8 cellular contexts compared by ENCODE assay signal in genomic region chr3:53072653-53073552, GRCh38. TPM values are rescaled to one million over a fixed set of nuclear protein-coding genes. Genes with fewer than 3 reads are reported as not detected.
DNase-seq lines count a peak whose midpoint lies in the region; ATAC-seq lines count a peak whose summit lies in the region.

No MANE protein-coding gene starts in this region.

- peak; percentile 81 for DNase-seq in Daoy (ENCODE audit: low read depth)
- DNase-seq in KG1 (lab: John Stamatoyannopoulos, UW): peak; percentile 28
- DNase-seq in SHP77 (lab: John Stamatoyannopoulos, UW): peak; percentile 76
- DNase-seq in activated gamma-delta T cell (lab: John Stamatoyannopoulos, UW): peak; percentile 64
- peak; percentile 83 for DNase-seq in germinal center (ENCODE audit: low spot score)
- DNase-seq in occipital lobe (lab: John Stamatoyannopoulos, UW): peak; percentile 69
- DNase-seq in superior temporal gyrus (ENCODE audit: extremely low spot score): peak; percentile 80

- ATAC-seq in GM21723 (IDR thresholded peaks at IDR 0.05; ENCODE audit: unreplicated experiment): peak; percentile 92

RNA-seq across cellular contexts. Expression of gene SFMBT1, which starts 27.0 kb away (rescaled TPM):
- total RNA-seq in Daoy (2014; rRNA removed; shearing (Covaris generic)): 11.7 and 18.3 TPM in 2 replicates
- 25.6 TPM for total RNA-seq in occipital lobe

RNA-seq across cellular contexts. Expression of gene RFT1, which starts 57.3 kb away (rescaled TPM):
- total RNA-seq in Daoy (2014; rRNA removed; shearing (Covaris generic)): 7.1 and 12.3 TPM in 2 replicates
- total RNA-seq in occipital lobe: 8.6 TPM

Comparison
In these comparisons a context has a peak if more than half of its experiments do, and no peak if none do; other contexts are left out.
1. Peak in every context shown above with its lines: DNase-seq and ATAC-seq.
2. DNase-seq: peak in every context shown above with its lines; median percentile 83 in germinal center; 81 in Daoy; 80 in superior temporal gyrus; 76 in SHP77; 69 in occipital lobe; 64 in activated gamma-delta T cell; 28 in KG1.